In the genomic region with DNA sequence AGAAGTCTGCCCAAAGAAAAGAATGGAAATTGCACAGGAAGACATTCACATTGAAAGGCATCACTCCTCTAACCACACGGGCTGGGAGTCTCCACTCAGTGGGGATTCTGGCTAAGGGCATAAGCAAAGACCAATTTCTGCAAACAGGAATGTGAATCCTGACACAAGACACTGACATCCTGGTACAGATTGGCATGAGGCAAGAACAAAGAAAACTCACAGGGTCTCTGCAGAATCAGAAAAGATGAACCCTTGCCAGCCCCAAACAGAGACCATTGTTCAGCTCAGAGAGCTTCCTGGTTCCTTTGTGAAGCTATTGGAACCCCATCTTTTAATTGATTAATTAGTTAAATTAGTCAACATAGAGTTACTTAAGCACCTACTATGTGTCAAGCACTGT, we compare ENCODE assay signal across 16 cellular contexts.
DNase-seq lines count a peak whose midpoint lies in the region; ATAC-seq, FAIRE-seq and TF ChIP-seq lines count a peak whose summit lies in the region.
"Had no signal": no experiment of that assay in that cellular context is flagged by ENCODE, and none has a peak within 500 bp of the region (broad histone marks: within the 10 kb centered on the region; RNA-seq: fewer than 3 reads in every experiment).

No MANE protein-coding gene starts in this region.

- 48% methylated on average over 1 of the region's 1 CpG for WGBS in HepG2 (ENCODE audit: low lambda C conversion rate)
- 71% methylated on average over 1 of the region's 1 CpG for WGBS in right lobe of liver (ENCODE audit: insufficient coverage, low coverage, low lambda C conversion rate, missing lambda C conversion rate)

- TF ChIP-seq CTCF in HepG2 (CRISPR knock-in tag; IDR thresholded peaks at IDR 0.05) (no peak), right lobe of liver (IDR thresholded peaks at IDR 0.05) (no peak), nephron (IDR thresholded peaks at IDR 0.05; ENCODE audit: unreplicated experiment in 3 of 3) (no peak)

- no peak overlapping the region for H2AFZ ChIP-seq in HepG2 (ENCODE audit: low read length)

- no peaks in the 10 kb centered on the region for H3K9me3 ChIP-seq in HepG2 (ENCODE audit: low read length)
- no peaks in the 10 kb centered on the region for H3K9me3 ChIP-seq in right lobe of liver
- H3K9me3 ChIP-seq: Peyer's patch had no signal

- H3K27me3 Mint-ChIP-seq in nephron (ENCODE audit: low read depth) = peaks cover 6% of the 10 kb centered on the region

- no peak for TF ChIP-seq RAD21 in HepG2 (CRISPR knock-in tag; IDR thresholded peaks at IDR 0.05)

- TF ChIP-seq EP300 in HepG2 (IDR thresholded peaks at IDR 0.05; ENCODE audit: low read depth in 2 of 2, low read length in 2 of 2) (no peak), HepG2 (CRISPR knock-in tag; IDR thresholded peaks at IDR 0.05; ENCODE audit: borderline replicate concordance) (no peak)

- H3K36me3 ChIP-seq in HepG2 (replicated peaks in 1 of 2; ENCODE audit: control insufficient read depth in 1 of 2, insufficient read depth in 2 of 2, low read length in 2 of 2) (no peaks in the 10 kb centered on the region), right lobe of liver (no peaks in the 10 kb centered on the region)
- H3K36me3 ChIP-seq: Peyer's patch had no signal

- no peak overlapping the region for H3K4me3 ChIP-seq in HepG2 (replicated peaks in 1 of 3; ENCODE audit: insufficient read depth in 1 of 3, low read depth in 2 of 3, low read length in 3 of 3)
- no peak overlapping the region for H3K4me3 ChIP-seq in right lobe of liver
- H3K4me3 ChIP-seq: GM12878, K562, Peyer's patch had no signal

- no peaks in the 10 kb centered on the region for H3K9me3 Mint-ChIP-seq in nephron
- no peaks in the 10 kb centered on the region for H3K9me3 Mint-ChIP-seq in stimulated activated effector memory CD8-positive, alpha-beta T cell treated with anti-CD3 and anti-CD28 coated beads, Interleukin-12 subunit alpha, Interleukin-12 subunit beta, amount 100 ng/mL, for 72 hours

- H4K20me1 ChIP-seq in HepG2 (ENCODE audit: insufficient read depth, low read length) = no peaks in the 10 kb centered on the region

- H3K4me1 Mint-ChIP-seq in nephron = peaks cover 35% of the 10 kb centered on the region
- H3K4me1 Mint-ChIP-seq in stimulated activated effector memory CD8-positive, alpha-beta T cell treated with anti-CD3 and anti-CD28 coated beads, Interleukin-12 subunit alpha, Interleukin-12 subunit beta, amount 100 ng/mL, for 72 hours = no peaks in the 10 kb centered on the region

- peak overlapping the region; percentile 46 to 93 (median 80) for H3K27ac Mint-ChIP-seq in nephron
- no peak overlapping the region for H3K27ac Mint-ChIP-seq in stimulated activated effector memory CD8-positive, alpha-beta T cell treated with anti-CD3 and anti-CD28 coated beads, Interleukin-12 subunit alpha, Interleukin-12 subunit beta, amount 100 ng/mL, for 72 hours

- H3K4me1 ChIP-seq in HepG2 (ENCODE audit: insufficient read depth, low read length) = peaks cover 91% of the 10 kb centered on the region
- H3K4me1 ChIP-seq in right lobe of liver = peaks cover 0 to 1% (median under 1%) of the 10 kb centered on the region in 4 donors
- H3K4me1 ChIP-seq: Peyer's patch had no signal

- no TSS peak for BruUV-seq in HepG2 (replicated peaks; lab: Mats Ljungman, UMichigan)

- H3K36me3 Mint-ChIP-seq in nephron (ENCODE audit: low read depth) = no peaks in the 10 kb centered on the region
- H3K36me3 Mint-ChIP-seq in stimulated activated effector memory CD8-positive, alpha-beta T cell treated with anti-CD3 and anti-CD28 coated beads, Interleukin-12 subunit alpha, Interleukin-12 subunit beta, amount 100 ng/mL, for 72 hours = no peaks in the 10 kb centered on the region

- no peak for FAIRE-seq in HepG2 (lab: Jason Lieb, UNC)
- FAIRE-seq: A204.1, GM12878, HTR-8/SVneo, K562 had no signal

- POLR2A ChIA-PET in HepG2 (lab: Yijun Ruan, JAX) = interaction anchor here (0.8 to 0.9 kb wide), 2 partner anchors 56 to 273 kb away, joined by 4 read pairs; no protein-coding TSS in a partner anchor

- no peak for ATAC-seq in HepG2
- no peak for ATAC-seq in right lobe of liver
- ATAC-seq in HG02885 (IDR thresholded peaks at IDR 0.05; ENCODE audit: poor library complexity, unreplicated experiment) = no peak
- ATAC-seq in stimulated activated effector memory CD8-positive, alpha-beta T cell treated with anti-CD3 and anti-CD28 coated beads, Interleukin-12 subunit alpha, Interleukin-12 subunit beta, amount 100 ng/mL, for 72 hours = no peak
- ATAC-seq: GM12878, HCT116, K562 had no signal

- H3K9ac ChIP-seq in HepG2 (ENCODE audit: insufficient read depth, low read depth, low read length) = no peak overlapping the region

- intact Hi-C loops in HepG2 (cut with micrococcal nuclease; ENCODE audit: unreplicated experiment) = loop anchor here (2.0 kb wide), 1 partner anchor 23 kb away; no protein-coding TSS in a partner anchor
- intact Hi-C loops in right lobe of liver (cut with DNase I) = loop anchor here in 1 of 2 donors (10.0 kb wide), 1 partner anchor 561 kb away; no protein-coding TSS in a partner anchor

- TF ChIP-seq POLR2A in HepG2 (IDR thresholded peaks at IDR 0.05; ENCODE audit: insufficient read depth in 1 of 2, low read depth in 2 of 2, low read length in 2 of 2) = no peak
- TF ChIP-seq POLR2A in right lobe of liver (IDR thresholded peaks at IDR 0.05) = no peak

- no peaks in the 10 kb centered on the region for H3K79me2 ChIP-seq in HepG2 (ENCODE audit: insufficient read depth, low read length)

- in situ Hi-C loops in HepG2 (cut with HindIII; ENCODE audit: extremely low pct_ligation_motif_present, low pct_unique_long_range_greater_than_20kb) = loop anchor here (5.0 kb wide), 1 partner anchor 273 kb away; a partner anchor contains a TSS

- H3K27ac ChIP-seq in HepG2 (ENCODE audit: extremely low read length, insufficient read depth, low read length) (no peak overlapping the region), right lobe of liver (no peak overlapping the region)
- H3K27ac ChIP-seq: Peyer's patch had no signal

- H3K4me2 ChIP-seq in HepG2 (ENCODE audit: low read depth, low read length) = no peak overlapping the region

- H3K4me3 Mint-ChIP-seq in nephron = no peak overlapping the region
- no peak overlapping the region for H3K4me3 Mint-ChIP-seq in stimulated activated effector memory CD8-positive, alpha-beta T cell treated with anti-CD3 and anti-CD28 coated beads, Interleukin-12 subunit alpha, Interleukin-12 subunit beta, amount 100 ng/mL, for 72 hours

- H3K27me3 ChIP-seq in HepG2 (ENCODE audit: control insufficient read depth in 1 of 2, insufficient read depth in 2 of 2, low read length in 2 of 2) = no peaks in the 10 kb centered on the region
- H3K27me3 ChIP-seq in right lobe of liver = no peaks in the 10 kb centered on the region
- H3K27me3 ChIP-seq: Peyer's patch had no signal

- DNase-seq in HepG2 (ENCODE audit: low spot score) (no peak), right lobe of liver (no peak), globus pallidus (ENCODE audit: low spot score) (peak; percentile 88), NCI-H1048 (lab: John Stamatoyannopoulos, UW) (no peak), SW 1271 (lab: John Stamatoyannopoulos, UW) (no peak)
- no peak for DNase-seq in stimulated activated effector memory CD8-positive, alpha-beta T cell treated with anti-CD3 and anti-CD28 coated beads, Interleukin-12 subunit alpha, Interleukin-12 subunit beta, amount 100 ng/mL, for 72 hours (ENCODE audit: low spot score in 2 of 2)
- DNase-seq: NCI-H1694 treated with DMSO at 0.1 percent for 48 hours, NCI-H446 treated with DMSO at 0.1 percent for 48 hours, Peyer's patch had no signal

- CTCF ChIA-PET in HepG2 (lab: Yijun Ruan, JAX; ENCODE audit: low intra/inter-chr PET ratio, low total read pairs) = no interaction called here

TF ChIP-seq in HepG2, 621 proteins besides CTCF, POLR2A, EP300 and RAD21:
- TF ChIP-seq HOXA5 (CRISPR knock-in tag; IDR thresholded peaks at IDR 0.05) (0 out of 2 replicates have a peak, but pooled peaks have one; percentile 2), ZNF431 (CRISPR knock-in tag; IDR thresholded peaks at IDR 0.05; ENCODE audit: borderline replicate concordance, low read depth) (no peak), ZNF709 (CRISPR knock-in tag; IDR thresholded peaks at IDR 0.05) (no peak), SATB2 (CRISPR knock-in tag; IDR thresholded peaks at IDR 0.05) (0 out of 2 replicates have a peak, but pooled peaks have one; percentile 5)
